Comparison of ENCODE assay signal across 11 cellular contexts in the genomic region with DNA sequence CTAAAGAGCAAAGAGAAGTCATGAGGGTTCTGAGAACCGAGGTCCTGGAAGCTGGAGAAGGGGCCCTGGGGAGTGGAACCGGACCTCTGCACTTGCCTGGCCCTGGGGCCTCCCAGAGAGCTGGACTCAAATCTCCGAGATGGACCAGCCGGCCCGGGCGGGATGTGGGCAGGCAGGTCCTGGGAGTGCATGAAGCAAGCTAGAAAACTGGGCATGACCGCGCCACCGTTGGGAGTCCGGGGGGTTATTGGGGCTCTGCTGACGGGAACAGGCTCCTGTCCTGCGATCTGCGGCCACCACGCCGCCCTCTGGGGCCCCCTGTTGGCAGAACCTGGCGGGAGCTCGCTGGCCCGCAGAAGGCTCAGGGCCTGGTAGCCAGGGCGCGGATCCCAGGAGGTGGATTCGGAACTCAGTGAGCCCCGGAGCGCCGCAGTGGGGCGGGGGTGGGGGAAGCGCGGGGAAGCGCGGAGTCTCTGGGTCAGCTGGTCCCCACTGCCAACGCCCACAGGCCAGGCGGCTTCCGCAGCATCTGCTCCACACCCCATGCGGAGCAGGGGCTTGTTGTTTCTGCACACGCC.
DNase-seq lines count a peak whose midpoint lies in the region; ATAC-seq, FAIRE-seq and TF ChIP-seq lines count a peak whose summit lies in the region.
"Had no signal": no experiment of that assay in that cellular context is flagged by ENCODE, and none has a peak within 500 bp of the region (broad histone marks: within the 10 kb centered on the region; RNA-seq: fewer than 3 reads in every experiment).

No MANE protein-coding gene starts in this region.

- 87 to 89% methylated on average over 34 of the region's 34 CpGs for WGBS in aorta, 2 donors

- H3K9me3 ChIP-seq in aorta (ENCODE audit: control insufficient read depth, low read length) (no peaks in the 10 kb centered on the region), HAP-1 (no peaks in the 10 kb centered on the region)

- CTCF ChIA-PET in BJ (lab: Yijun Ruan, JAX) = interaction anchor here (0.7 kb wide), 1 partner anchor 34 kb away, joined by 3 read pairs; no protein-coding TSS in a partner anchor

- TF ChIP-seq POLR2A in GM12892 (IDR thresholded peaks at IDR 0.05; ENCODE audit: low read depth, low read length) = no peak

- ATAC-seq in aorta (ENCODE audit: low FRiP score) = no peak
- ATAC-seq: PC-3 had no signal

- POLR2A ChIA-PET in BJ (lab: Charles Lee) = no interaction called here

- no peak overlapping the region for H3K27ac Mint-ChIP-seq in mesothelial cell of epicardium

- H3K36me3 ChIP-seq in BJ (ENCODE audit: control insufficient read depth, insufficient read depth, low read length) (no peaks in the 10 kb centered on the region), aorta (ENCODE audit: control insufficient read depth in 1 of 2, insufficient read depth in 2 of 2, low read length in 1 of 2) (no peaks in the 10 kb centered on the region), HAP-1 (replicated peaks) (no peaks in the 10 kb centered on the region)

- H3K4me3 ChIP-seq in BJ (ENCODE audit: low read depth, low read length) = no peak overlapping the region
- H3K4me3 ChIP-seq in aorta (ENCODE audit: low read length in 2 of 2) = no peak overlapping the region
- H3K4me3 ChIP-seq in HAP-1 = no peak overlapping the region

- no peaks in the 10 kb centered on the region for H3K9me3 Mint-ChIP-seq in mesothelial cell of epicardium

- H3K27me3 ChIP-seq in BJ (ENCODE audit: control insufficient read depth, insufficient read depth, low read length) (peaks cover 36% of the 10 kb centered on the region), aorta (ENCODE audit: control insufficient read depth in 1 of 2, insufficient read depth in 2 of 2, low read length in 1 of 2) (peaks cover 0 to 3% of the 10 kb centered on the region in 2 donors), HAP-1 (ENCODE audit: low read depth) (peaks cover 3% of the 10 kb centered on the region; the same call in 1 of the 2 replicates)

- intact Hi-C loops in aorta (cut with DNase I) = loop anchor here in 1 of 2 donors (5.0 kb wide), 1 partner anchor 36 kb away; no protein-coding TSS in a partner anchor

- in situ Hi-C loops in HAP-1 (cut with MboI; ENCODE audit: low sequenced_read_pairs) = no loop called here

- H3K27ac ChIP-seq in cingulate gyrus (ENCODE audit: low read depth, low read length) = peak overlapping the region; percentile 19
- no peak overlapping the region for H3K27ac ChIP-seq in aorta (ENCODE audit: low read depth in 1 of 2, low read length in 2 of 2)
- H3K27ac ChIP-seq: VCaP had no signal

- FAIRE-seq in GM12892 (lab: Jason Lieb, UNC) = no peak

- H3K4me1 ChIP-seq in aorta (ENCODE audit: control insufficient read depth in 1 of 2, insufficient read depth in 2 of 2, low read length in 2 of 2) (peaks cover 0 to 5% of the 10 kb centered on the region in 2 donors), HAP-1 (peaks cover 10% of the 10 kb centered on the region)

- peaks cover 82% of the 10 kb centered on the region for H3K27me3 Mint-ChIP-seq in mesothelial cell of epicardium (ENCODE audit: low read depth)

- H3K4me1 Mint-ChIP-seq in mesothelial cell of epicardium = peaks cover 18% of the 10 kb centered on the region

- H3K36me3 Mint-ChIP-seq in mesothelial cell of epicardium = no peaks in the 10 kb centered on the region

- DNase-seq in BJ (ENCODE audit: low read depth) (no peak), GM12892 (ENCODE audit: insufficient read length) (peak; percentile 39), mesothelial cell of epicardium (ENCODE audit: low spot score in 2 of 2, unreplicated experiment in 2 of 2) (no peak), aorta (no peak), NCI-H2196 treated with DMSO at 0.1 percent for 48 hours (lab: John Stamatoyannopoulos, UW; ENCODE audit: unreplicated experiment) (no peak), cerebellar cortex (ENCODE audit: low spot score) (no peak), HAP-1 (ENCODE audit: low spot score in 2 of 2) (no peak)
- DNase-seq: Kasumi-1, PC-3 had no signal

- peak overlapping the region; percentile 4 for H3K4me3 Mint-ChIP-seq in mesothelial cell of epicardium

- peak; percentile 27 for TF ChIP-seq CTCF in BJ (IDR thresholded peaks at IDR 0.05; ENCODE audit: insufficient read depth, low read depth, low read length)
- TF ChIP-seq CTCF in mesothelial cell of epicardium (IDR thresholded peaks at IDR 0.05; ENCODE audit: unreplicated experiment) = no peak
